Comparison of ENCODE assay signal across 1 cellular context in genomic region chr5:40791715-40792139, GRCh38.
A peak's percentile ranks its signal among the peaks of the same experiment; 100 is the strongest.
TF ChIP-seq lines count a peak whose summit lies in the region.

No MANE protein-coding gene starts in this region.

TF ChIP-seq in K562, 482 proteins besides CTCF, POLR2A, EP300 and RAD21:
- TF ChIP-seq HMBOX1 (IDR thresholded peaks at IDR 0.05) (peak; percentile 94), HNRNPLL (IDR thresholded peaks at IDR 0.05; ENCODE audit: low read depth, low read length, poor library complexity, severe bottlenecking) (peak; percentile 60), NFE2L1 (tag; IDR thresholded peaks at IDR 0.05; ENCODE audit: borderline replicate concordance, low read depth) (no peak), PRDM10 (IDR thresholded peaks at IDR 0.05; ENCODE audit: partially characterized antibody) (peak; percentile 49), CEBPG (CRISPR knock-in tag; IDR thresholded peaks at IDR 0.05) (no peak), CEBPG (tag; conservative IDR thresholded peaks at IDR 0.05 in 1 of 2, IDR thresholded peaks at IDR 0.05 in 1 of 2) (peak in 1 of 2 experiments; percentile 58; a peak in 3 of 4 replicates), JUND (IDR thresholded peaks at IDR 0.05; ENCODE audit: borderline replicate concordance, low read depth, low read length) (0 out of 2 replicates have a peak, but pooled peaks have one; percentile 4), JUND (tag; IDR thresholded peaks at IDR 0.05; ENCODE audit: borderline replicate concordance, low read depth, low read length) (no peak), U2AF1 (optimal IDR thresholded peaks at IDR 0.05; ENCODE audit: low read depth, low read length) (no peak), DPF2 (IDR thresholded peaks at IDR 0.05) (peak; percentile 30; the same call in 1 of the 2 replicates), CBX1 (IDR thresholded peaks at IDR 0.05; ENCODE audit: low read depth) (no peak), CEBPB (tag; IDR thresholded peaks at IDR 0.05) (peak; percentile 62), IRF9 (tag; IDR thresholded peaks at IDR 0.05) (no peak)
